In genomic region chr10:78555128-78555527, GRCh38 we compare ENCODE assay signal across 26 cellular contexts.
"Had no signal": no experiment of that assay in that cellular context is flagged by ENCODE, and none has a peak within 500 bp of the region (broad histone marks: within the 10 kb centered on the region; RNA-seq: fewer than 3 reads in every experiment).

No MANE protein-coding gene starts in this region.

- H3K27ac Mint-ChIP-seq: activated CD8-positive, alpha-beta T cell treated with anti-CD3 and anti-CD28 coated beads for 36 hours; activated naive CD8-positive, alpha-beta T cell; activated T-cell treated with anti-CD3 and anti-CD28 coated beads, Interleukin-2, amount 50 U/mL, for 24 hours; activated T-cell treated with anti-CD3 and anti-CD28 coated beads, Interleukin-2, amount 50 U/mL, for 72 hours; WTC11 had no signal

- H3K4me1 Mint-ChIP-seq: central memory CD8-positive, alpha-beta T cell had no signal

- H3K27me3 Mint-ChIP-seq: activated naive CD8-positive, alpha-beta T cell had no signal

- H3K9me3 ChIP-seq: esophagus squamous epithelium, gastroesophageal sphincter had no signal

- H3K27ac ChIP-seq: brain microvascular endothelial cell, epithelial cell of prostate, esophagus squamous epithelium, gastroesophageal sphincter, heart right ventricle, VCaP had no signal

- H3K4me3 Mint-ChIP-seq: activated CD8-positive, alpha-beta T cell treated with anti-CD3 and anti-CD28 coated beads for 36 hours; activated naive CD8-positive, alpha-beta T cell; activated T-cell treated with anti-CD3 and anti-CD28 coated beads, Interleukin-2, amount 50 U/mL, for 24 hours; activated T-cell treated with anti-CD3 and anti-CD28 coated beads, Interleukin-2, amount 50 U/mL, for 72 hours; central memory CD8-positive, alpha-beta T cell; WTC11 had no signal

- DNase-seq: activated CD4-positive, alpha-beta T cell treated with anti-CD3 and anti-CD28 coated beads for 1 hour; activated CD4-positive, alpha-beta T cell treated with anti-CD3 and anti-CD28 coated beads for 48 hours; activated CD4-positive, alpha-beta T cell treated with anti-CD3 and anti-CD28 coated beads, Interleukin-2, amount 50 U/mL, for 1 hour; activated CD4-positive, alpha-beta T cell treated with anti-CD3 and anti-CD28 coated beads, Interleukin-2, amount 50 U/mL, for 48 hours; activated CD8-positive, alpha-beta memory T cell treated with anti-CD3 and anti-CD28 coated beads for 24 hours; activated CD8-positive, alpha-beta T cell treated with anti-CD3 and anti-CD28 coated beads for 36 hours; activated gamma-delta T cell; activated naive CD4-positive, alpha-beta T cell treated with anti-CD3 and anti-CD28 coated beads, Interleukin-2, amount 50 U/mL, for 16 hours; activated naive CD4-positive, alpha-beta T cell treated with Interleukin-2 at 50 U/mL for 16 hours; activated T-cell treated with anti-CD3 and anti-CD28 coated beads, Interleukin-2, amount 50 U/mL, for 24 hours; activated T-cell treated with anti-CD3 and anti-CD28 coated beads, Interleukin-2, amount 50 U/mL, for 72 hours; amniotic stem cell; anterior cingulate cortex; brain microvascular endothelial cell; cortex of kidney; effector CD8-positive, alpha-beta T cell; esophagus squamous epithelium; foreskin melanocyte; heart right ventricle; T-helper 2 cell had no signal

- H3K36me3 Mint-ChIP-seq: activated naive CD8-positive, alpha-beta T cell; WTC11 had no signal

- H3K36me3 ChIP-seq: brain microvascular endothelial cell, esophagus squamous epithelium, gastroesophageal sphincter, heart right ventricle had no signal

- ATAC-seq: activated CD8-positive, alpha-beta T cell treated with anti-CD3 and anti-CD28 coated beads for 36 hours; activated T-cell treated with anti-CD3 and anti-CD28 coated beads, Interleukin-2, amount 50 U/mL, for 72 hours; gastroesophageal sphincter; heart right ventricle; WTC11 had no signal

- H3K9me3 Mint-ChIP-seq: activated CD8-positive, alpha-beta T cell treated with anti-CD3 and anti-CD28 coated beads for 36 hours; activated T-cell treated with anti-CD3 and anti-CD28 coated beads, Interleukin-2, amount 50 U/mL, for 72 hours; central memory CD8-positive, alpha-beta T cell had no signal

- H3K4me3 ChIP-seq: esophagus squamous epithelium, gastroesophageal sphincter, heart right ventricle had no signal

- H3K27me3 ChIP-seq: esophagus squamous epithelium, gastroesophageal sphincter had no signal
